In genomic region chr3:32347286-32348125, GRCh38 we compare ENCODE assay signal across 20 cellular contexts. TPM values are rescaled to one million over a fixed set of nuclear protein-coding genes. Genes with fewer than 3 reads are reported as not detected.
DNase-seq lines count a peak whose midpoint lies in the region; ATAC-seq, FAIRE-seq and TF ChIP-seq lines count a peak whose summit lies in the region.
"Had no signal": no experiment of that assay in that cellular context is flagged by ENCODE, and none has a peak within 500 bp of the region (broad histone marks: within the 10 kb centered on the region; RNA-seq: fewer than 3 reads in every experiment).

No MANE protein-coding gene starts in this region.

- H4K20me1 ChIP-seq in HepG2 (ENCODE audit: insufficient read depth, low read length) = no peaks in the 10 kb centered on the region

- BruUV-seq in HepG2 (replicated peaks; lab: Mats Ljungman, UMichigan) = no TSS peak

- H3K9me3 ChIP-seq in HepG2 (ENCODE audit: low read length) (no peaks in the 10 kb centered on the region), thoracic aorta (no peaks in the 10 kb centered on the region)
- H3K9me3 ChIP-seq: prostate gland had no signal

- POLR2A ChIA-PET in HepG2 (lab: Yijun Ruan, JAX) = interaction anchor here (0.6 kb wide), 1 partner anchor 727 kb away, joined by 4 read pairs; no protein-coding TSS in a partner anchor

- H3K4me3 ChIP-seq in fibroblast of the aortic adventitia (ENCODE audit: low read depth, low read length) (no peak overlapping the region), HepG2 (replicated peaks in 1 of 3; ENCODE audit: insufficient read depth in 1 of 3, low read depth in 2 of 3, low read length in 3 of 3) (peak overlapping the region in 2 of 3 experiments; percentile 26 to 50; a peak in 5 of 6 replicates), thoracic aorta (peak overlapping the region; percentile 49)
- H3K4me3 ChIP-seq: prostate gland had no signal

- H3K27ac ChIP-seq in HepG2 (ENCODE audit: extremely low read length, insufficient read depth, low read length) (peak overlapping the region; percentile 27), thoracic aorta (peak overlapping the region in 1 of 2 donors; percentile 19)
- H3K27ac ChIP-seq: 22Rv1, prostate gland had no signal

- H3K4me2 ChIP-seq in HepG2 (ENCODE audit: low read depth, low read length) = peak overlapping the region; percentile 59

- H3K4me1 ChIP-seq in HepG2 (ENCODE audit: insufficient read depth, low read length) (peaks cover 40% of the 10 kb centered on the region), thoracic aorta (ENCODE audit: control insufficient read depth in 1 of 2, low read depth in 2 of 2) (no peaks in the 10 kb centered on the region)
- H3K4me1 ChIP-seq: prostate gland had no signal

- H3K27me3 ChIP-seq in HepG2 (ENCODE audit: control insufficient read depth in 1 of 2, insufficient read depth in 2 of 2, low read length in 2 of 2) (no peaks in the 10 kb centered on the region), thoracic aorta (replicated peaks; ENCODE audit: insufficient read depth) (no peaks in the 10 kb centered on the region)

- H2AFZ ChIP-seq in HepG2 (ENCODE audit: low read length) = no peak overlapping the region

- TF ChIP-seq RAD21 in HepG2 (CRISPR knock-in tag; IDR thresholded peaks at IDR 0.05) = no peak

- TF ChIP-seq EP300 in HepG2 (IDR thresholded peaks at IDR 0.05; ENCODE audit: low read depth in 2 of 2, low read length in 2 of 2) (no peak), HepG2 (CRISPR knock-in tag; IDR thresholded peaks at IDR 0.05; ENCODE audit: borderline replicate concordance) (no peak)

- CTCF ChIA-PET in HepG2 (lab: Yijun Ruan, JAX; ENCODE audit: low intra/inter-chr PET ratio, low total read pairs) = no interaction called here

- H3K36me3 ChIP-seq in HepG2 (replicated peaks in 1 of 2; ENCODE audit: control insufficient read depth in 1 of 2, insufficient read depth in 2 of 2, low read length in 2 of 2) = no peaks in the 10 kb centered on the region
- no peaks in the 10 kb centered on the region for H3K36me3 ChIP-seq in thoracic aorta
- H3K36me3 ChIP-seq: prostate gland had no signal

- peak; percentile 0 for DNase-seq in DMS53 (lab: John Stamatoyannopoulos, UW)
- no peak for DNase-seq in DMS53 treated with DMSO at 0.1 percent for 48 hours (lab: John Stamatoyannopoulos, UW; ENCODE audit: unreplicated experiment)
- peak; percentile 52 for DNase-seq in fibroblast of the aortic adventitia (ENCODE audit: low read depth)
- DNase-seq in HepG2 (ENCODE audit: low spot score) = no peak
- DNase-seq in thoracic aorta (ENCODE audit: low spot score) = no peak
- no peak for DNase-seq in DMS79 treated with DMSO at 0.1 percent for 48 hours (lab: John Stamatoyannopoulos, UW)
- DNase-seq: activated CD4-positive, CD25-positive, alpha-beta regulatory T cell treated with anti-CD3 and anti-CD28 coated beads, Interleukin-2, amount 50 U/mL, for 72 hours; CD4-positive, alpha-beta T cell; dermis blood vessel endothelial cell; GDM1; NCI-H1092 treated with DMSO at 0.1 percent for 48 hours; NCI-H2227 treated with DMSO at 0.1 percent for 48 hours; PC-3; stimulated activated CD4-positive, alpha-beta T cell treated with anti-CD3 and anti-CD28 coated beads, Interleukin-4, amount 100 ng/mL, for 1 hour; stimulated activated naive CD4-positive, alpha-beta T cell had no signal

- FAIRE-seq in HepG2 (lab: Jason Lieb, UNC) = peak; percentile 15
- FAIRE-seq: GM18507 had no signal

- WGBS in HepG2 (ENCODE audit: low lambda C conversion rate) = 7% methylated on average over 11 of the region's 12 CpGs

- peaks cover 2% of the 10 kb centered on the region for H3K79me2 ChIP-seq in HepG2 (ENCODE audit: insufficient read depth, low read length)

- TF ChIP-seq CTCF in fibroblast of the aortic adventitia (IDR thresholded peaks at IDR 0.05; ENCODE audit: insufficient read depth, low read length) (no peak), HepG2 (CRISPR knock-in tag; IDR thresholded peaks at IDR 0.05) (no peak), thoracic aorta (IDR thresholded peaks at IDR 0.05) (no peak)

- H3K9ac ChIP-seq in HepG2 (ENCODE audit: insufficient read depth, low read depth, low read length) = no peak overlapping the region

- intact Hi-C loops in HepG2 (cut with micrococcal nuclease; ENCODE audit: unreplicated experiment) = loop anchor here (2.0 kb wide), 1 partner anchor 73 kb away; no protein-coding TSS in a partner anchor

- in situ Hi-C loops in HepG2 (cut with HindIII; ENCODE audit: extremely low pct_ligation_motif_present, low pct_unique_long_range_greater_than_20kb) = no loop called here

- TF ChIP-seq POLR2A in HepG2 (IDR thresholded peaks at IDR 0.05; ENCODE audit: insufficient read depth in 1 of 2, low read depth in 2 of 2, low read length in 2 of 2) = no peak

- ATAC-seq in HepG2 (peak; percentile 91), thoracic aorta (ENCODE audit: insufficient number of reproducible peaks, low FRiP score, low read depth) (no peak), HG02884 (IDR thresholded peaks at IDR 0.05; ENCODE audit: unreplicated experiment) (no peak), esophagus mucosa (no peak)
- ATAC-seq: PC-3 had no signal

TF ChIP-seq in HepG2, 621 proteins besides CTCF, POLR2A, EP300 and RAD21 (continues in another document):
- no peak for TF ChIP-seq ZIK1 (CRISPR knock-in tag; IDR thresholded peaks at IDR 0.05; ENCODE audit: borderline replicate concordance, low read depth)
- TF ChIP-seq ZFX (CRISPR knock-in tag; IDR thresholded peaks at IDR 0.05; ENCODE audit: low read depth) = peak; percentile 41; the same call in 1 of the 2 replicates

RNA-seq across cellular contexts. Expression of gene CMTM7, which starts 44.1 kb away (rescaled TPM):
- 4.2 and 10.1 TPM in 2 replicates for total RNA-seq in fibroblast of the aortic adventitia (ENCODE audit: low replicate concordance)
- 16.3 and 20.9 TPM in 2 replicates for total RNA-seq in HepG2 (2016; rRNA removed; fragmentation: Illumina TruSeq; extraction: Trizol)
- 22.9 and 35.2 TPM in 2 replicates for total RNA-seq in HepG2 (2016; cell fraction: cytosol; rRNA removed; fragmentation: Illumina TruSeq; extraction: Trizol; ENCODE audit: low read depth)
- 17.4 and 22.1 TPM in 2 replicates for total RNA-seq in HepG2 (2016; cell fraction: insoluble cytoplasmic fraction; rRNA removed; fragmentation: Illumina TruSeq; extraction: Trizol)
- 31.5 and 35.8 TPM in 2 replicates for total RNA-seq in HepG2 (2016; cell fraction: membrane; rRNA removed; fragmentation: Illumina TruSeq; extraction: Trizol)
- total RNA-seq in HepG2 (2016; cell fraction: nucleus; rRNA removed; fragmentation: Illumina TruSeq; extraction: Trizol) = 21.3 and 25.3 TPM in 2 replicates
- 21.4 and 21.5 TPM in 2 replicates for polyA plus RNA-seq in HepG2 (2011; rRNA removed)
- polyA plus RNA-seq in HepG2 (2011; cell fraction: cytosol; rRNA removed) = 18.5 and 26.0 TPM in 2 replicates
- 17.4 and 20.3 TPM in 2 replicates for polyA plus RNA-seq in HepG2 (2011; cell fraction: nucleus; rRNA removed)
- 12.6 and 15.2 TPM in 2 replicates for polyA plus RNA-seq in HepG2 (2012)
- polyA plus RNA-seq in HepG2 (2016; cell fraction: cytosol; fragmentation: Illumina TruSeq; extraction: Trizol; ENCODE audit: low read depth) = 65.0 and 80.4 TPM in 2 replicates
- polyA plus RNA-seq in HepG2 (2016; cell fraction: insoluble cytoplasmic fraction; fragmentation: Illumina TruSeq; extraction: Trizol; ENCODE audit: low read depth) = 41.8 and 49.0 TPM in 2 replicates
- 78.5 and 84.2 TPM in 2 replicates for polyA plus RNA-seq in HepG2 (2016; cell fraction: membrane; fragmentation: Illumina TruSeq; extraction: Trizol; ENCODE audit: low read depth)
- 56.7 and 59.4 TPM in 2 replicates for polyA plus RNA-seq in HepG2 (2016; cell fraction: nucleus; fragmentation: Illumina TruSeq; extraction: Trizol; ENCODE audit: insufficient read depth, low read depth)
- 0.16 and 25.3 TPM in 2 replicates for polyA minus RNA-seq in HepG2 (2011; rRNA and poly(A)+ RNA removed; ENCODE audit: low replicate concordance)
- 15.5 and 16.0 TPM in 2 replicates for polyA minus RNA-seq in HepG2 (2011; cell fraction: cytosol; rRNA and poly(A)+ RNA removed)
- polyA minus RNA-seq in HepG2 (2011; cell fraction: nucleus; rRNA and poly(A)+ RNA removed) = 11.4 and 13.4 TPM in 2 replicates
- total RNA-seq in thoracic aorta = 10 to 100 TPM; 10.3 to 21.5 TPM
- 1.2 TPM for total RNA-seq in esophagus mucosa

Comparison
In these comparisons a context has a peak if more than half of its experiments do, and no peak if none do; other contexts are left out.
1. DNase-seq: peak in DMS53 (single experiment) and fibroblast of the aortic adventitia (single experiment); none in DMS53 treated with DMSO at 0.1 percent for 48 hours (single experiment), HepG2 (single experiment), thoracic aorta (single experiment) and DMS79 treated with DMSO at 0.1 percent for 48 hours (single experiment).